Comparison of ENCODE assay signal across 8 cellular contexts in the genomic region with DNA sequence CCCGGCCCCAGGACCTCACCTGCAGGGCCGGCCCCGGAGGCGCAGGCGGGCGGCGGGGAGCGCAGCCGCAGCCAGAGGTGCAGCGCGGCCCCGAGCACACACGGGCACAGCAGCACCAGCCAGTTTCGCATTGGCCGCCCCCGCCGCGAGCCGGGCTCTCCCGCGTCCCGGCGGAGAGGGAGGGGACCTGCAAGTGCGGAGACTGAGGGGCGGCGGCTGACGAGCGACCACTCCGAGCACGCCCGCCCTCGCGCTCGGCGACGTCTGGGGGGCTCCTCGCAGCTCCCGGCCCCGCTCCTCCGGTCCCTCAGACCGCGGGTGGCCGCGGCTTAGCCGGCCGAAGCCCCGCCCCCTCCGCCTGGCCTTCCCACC. TPM values are rescaled to one million over a fixed set of nuclear protein-coding genes. Genes with fewer than 3 reads are reported as not detected.
DNase-seq lines count a peak whose midpoint lies in the region; ATAC-seq and TF ChIP-seq lines count a peak whose summit lies in the region.

TSS of gene B3GALNT2 (minus strand) at position 331 of the 372 bp plus-strand sequence. CDS start at position 131, 200 bp downstream.

- H3K9me3 ChIP-seq in mononuclear cell (ENCODE audit: low read depth, low read length) (no peaks in the 10 kb centered on the region), uterus (no peaks in the 10 kb centered on the region)

- peaks cover 6% of the 10 kb centered on the region for H3K27me3 Mint-ChIP-seq in GM23338 (ENCODE audit: insufficient read depth, low read depth, poor library complexity)

- peaks cover 13% of the 10 kb centered on the region for H3K4me1 Mint-ChIP-seq in GM23338

- H3K79me2 ChIP-seq in GM23338 (replicated peaks; ENCODE audit: insufficient read depth) = peaks cover 45% of the 10 kb centered on the region

- H3K4me3 ChIP-seq in GM23338 = peak within 1 kb of the TSS; percentile 74
- H3K4me3 ChIP-seq in mononuclear cell (ENCODE audit: low read length) = peak within 1 kb of the TSS; percentile 90
- H3K4me3 ChIP-seq in uterus = peak within 1 kb of the TSS; percentile 69 to 91

- peaks cover 19% of the 10 kb centered on the region for H3K4me1 ChIP-seq in GM23338 (ENCODE audit: insufficient read depth)
- H3K4me1 ChIP-seq in mononuclear cell (ENCODE audit: insufficient read depth, low read length) = peaks cover 21% of the 10 kb centered on the region
- no peaks in the 10 kb centered on the region for H3K4me1 ChIP-seq in uterus

- H3K27me3 ChIP-seq in GM23338 (ENCODE audit: insufficient read depth) (no peaks in the 10 kb centered on the region), mononuclear cell (ENCODE audit: insufficient read depth, low read length) (no peaks in the 10 kb centered on the region), uterus (no peaks in the 10 kb centered on the region)

- no peaks in the 10 kb centered on the region for H3K36me3 Mint-ChIP-seq in GM23338 (ENCODE audit: low read depth)

- H4K20me1 ChIP-seq in GM23338 (replicated peaks; ENCODE audit: insufficient read depth) = peaks cover 17% of the 10 kb centered on the region

- H3K27ac ChIP-seq in GM23338 (ENCODE audit: low read depth) (peak within 1 kb of the TSS; percentile 99), uterus (peak within 1 kb of the TSS; percentile 97 to 98)

- H3K4me3 Mint-ChIP-seq in GM23338 = peak within 1 kb of the TSS; percentile 93

- H3K9me3 Mint-ChIP-seq in GM23338 = no peaks in the 10 kb centered on the region; the same call in 2 of the 3 replicates

- no peaks in the 10 kb centered on the region for H3K36me3 ChIP-seq in GM23338 (ENCODE audit: insufficient read depth)
- H3K36me3 ChIP-seq in uterus = no peaks in the 10 kb centered on the region

- peak within 1 kb of the TSS; percentile 86 for H3K4me2 ChIP-seq in GM23338

- no peak for TF ChIP-seq CTCF in GM23338 (conservative IDR thresholded peaks at IDR 0.05; ENCODE audit: low read depth in 2 of 2)
- no peak for TF ChIP-seq CTCF in uterus (IDR thresholded peaks at IDR 0.05)

- peak within 1 kb of the TSS; percentile 99 for H3K27ac Mint-ChIP-seq in GM23338

- intact Hi-C loops in uterus (cut with DNase I; ENCODE audit: low total_unique reads) = no loop called here

- H3K9me2 ChIP-seq in GM23338 (ENCODE audit: insufficient read depth) = no peaks in the 10 kb centered on the region

- ATAC-seq in GM18502 (IDR thresholded peaks at IDR 0.05; ENCODE audit: poor library complexity, unreplicated experiment) (peak; percentile 47), GM23338 (peak; percentile 70)

- peak within 1 kb of the TSS; percentile 99 for H2AFZ ChIP-seq in GM23338

- TF ChIP-seq POLR2A in uterus (IDR thresholded peaks at IDR 0.05) = peak; percentile 90 to 96

- H3F3A ChIP-seq in GM23338 (replicated peaks; ENCODE audit: low read depth) = no peaks in the 10 kb centered on the region; the same call in 1 of the 2 replicates

- DNase-seq in GM23338 (ENCODE audit: low spot score) = no peak
- no peak for DNase-seq in M059J (ENCODE audit: low read depth)
- DNase-seq in dermis blood vessel endothelial cell = no peak
- no peak for DNase-seq in uterus
- DNase-seq in effector CD8-positive, alpha-beta T cell (lab: John Stamatoyannopoulos, UW) = no peak
- no peak for DNase-seq in DMS 273 treated with DMSO at 0.1 percent for 48 hours (lab: John Stamatoyannopoulos, UW)

TF ChIP-seq in GM23338, 12 proteins besides CTCF, POLR2A, EP300 and RAD21:
- TF ChIP-seq NANOG (IDR thresholded peaks at IDR 0.05; ENCODE audit: borderline replicate concordance) (no peak), POLR2AphosphoS5 (IDR thresholded peaks at IDR 0.05; ENCODE audit: low read depth) (peak; percentile 83)

RNA-seq across cellular contexts. Expression of gene B3GALNT2, which starts in this region (rescaled TPM):
- total RNA-seq in GM23338 (2014; rRNA removed; shearing (Covaris generic)) = 36.6 and 48.8 TPM in 2 replicates
- polyA plus RNA-seq in GM23338 (2016; fragmentation: Nextera tagmentation; extraction: Ambion mirVana) = 12.8 and 14.4 TPM in 2 replicates
- 24.5 and 31.3 TPM in 2 replicates for total RNA-seq in M059J (2014; rRNA removed; shearing (Covaris generic))
- total RNA-seq in dermis blood vessel endothelial cell (53.3 and 57.9 TPM in 2 replicates), mononuclear cell (6.5 TPM), uterus (10 to 100 TPM in 3 of 4 donors, 1 to 10 TPM in 1; 4.4 to 55.4 (median 38.6) TPM)
